1 cellular context compared by ENCODE assay signal in genomic region chr11:68905421-68906360, GRCh38.
TF ChIP-seq lines count a peak whose summit lies in the region.

No MANE protein-coding gene starts in this region.

TF ChIP-seq in HepG2, 621 proteins besides CTCF, POLR2A, EP300 and RAD21:
- TF ChIP-seq GATAD1 (CRISPR knock-in tag; IDR thresholded peaks at IDR 0.05) (no peak), ZBTB38 (CRISPR knock-in tag; IDR thresholded peaks at IDR 0.05) (peak; percentile 87), CC2D1A (CRISPR knock-in tag; IDR thresholded peaks at IDR 0.05) (no peak), BCLAF1 (IDR thresholded peaks at IDR 0.05) (no peak), ZBTB33 (CRISPR knock-in tag; IDR thresholded peaks at IDR 0.05) (peak; percentile 65; the same call in 1 of the 2 replicates), ZUFSP (CRISPR knock-in tag; IDR thresholded peaks at IDR 0.05; ENCODE audit: borderline replicate concordance) (no peak)
